Comparison of ENCODE assay signal across 20 cellular contexts in the genomic region with DNA sequence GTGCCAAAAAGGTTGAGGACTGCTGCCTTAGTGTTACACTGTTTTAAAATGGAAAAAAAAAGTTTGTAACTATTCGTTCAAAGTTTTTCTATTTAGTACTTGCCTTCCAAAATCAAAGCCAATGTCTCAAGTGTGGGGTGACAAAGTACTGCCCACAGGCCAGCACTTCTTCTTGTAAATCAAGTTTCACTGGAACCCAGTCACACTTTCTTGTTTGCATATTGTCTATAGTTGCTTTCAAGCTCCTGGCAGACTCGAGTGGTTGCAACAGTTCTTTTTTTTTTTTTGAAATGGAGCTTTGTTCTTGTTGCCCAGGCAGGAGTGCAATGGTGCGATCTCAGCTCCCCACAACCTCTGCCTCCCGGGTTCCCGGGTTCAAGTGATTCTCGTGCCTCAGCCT.
A peak's percentile ranks its signal among the peaks of the same experiment; 100 is the strongest.
DNase-seq lines count a peak whose midpoint lies in the region; ATAC-seq and TF ChIP-seq lines count a peak whose summit lies in the region.
"Had no signal": no experiment of that assay in that cellular context is flagged by ENCODE, and none has a peak within 500 bp of the region (broad histone marks: within the 10 kb centered on the region; RNA-seq: fewer than 3 reads in every experiment).

No MANE protein-coding gene starts in this region.

- H3K9me3 Mint-ChIP-seq in natural killer cell treated with Interleukin-12 subunit alpha and Interleukin-12 subunit beta and Interleukin-15 and Interleukin-18, amount 100 ng/mL, for 72 hours = no peaks in the 10 kb centered on the region
- no peaks in the 10 kb centered on the region for H3K9me3 Mint-ChIP-seq in natural killer cell
- H3K9me3 Mint-ChIP-seq in stimulated activated effector memory CD8-positive, alpha-beta T cell treated with anti-CD3 and anti-CD28 coated beads, Interleukin-12 subunit alpha, Interleukin-12 subunit beta, amount 100 ng/mL, for 72 hours = no peaks in the 10 kb centered on the region
- peaks cover 4% of the 10 kb centered on the region for H3K9me3 Mint-ChIP-seq in glutamatergic neuron (ENCODE audit: unreplicated experiment)
- H3K9me3 Mint-ChIP-seq: CD4-positive, CD25-positive, alpha-beta regulatory T cell; CD8-positive, alpha-beta T cell; HFFc6 had no signal

- H3K27me3 ChIP-seq in left lung = no peaks in the 10 kb centered on the region
- H3K27me3 ChIP-seq: BLaER1 had no signal

- H3K4me1 Mint-ChIP-seq in natural killer cell treated with Interleukin-12 subunit alpha and Interleukin-12 subunit beta and Interleukin-15 and Interleukin-18, amount 100 ng/mL, for 72 hours (ENCODE audit: low read depth in 2 of 2) = peaks cover 16 to 18% of the 10 kb centered on the region in 2 donors
- H3K4me1 Mint-ChIP-seq in natural killer cell (peaks cover 8 to 13% of the 10 kb centered on the region in 2 donors), glutamatergic neuron (ENCODE audit: low read depth, unreplicated experiment) (no peaks in the 10 kb centered on the region)
- H3K4me1 Mint-ChIP-seq in stimulated activated effector memory CD8-positive, alpha-beta T cell treated with anti-CD3 and anti-CD28 coated beads, Interleukin-12 subunit alpha, Interleukin-12 subunit beta, amount 100 ng/mL, for 72 hours = peaks cover 6% of the 10 kb centered on the region
- H3K4me1 Mint-ChIP-seq: B cell had no signal

- H3K4me1 ChIP-seq in left lung = peaks cover 0 to 3% of the 10 kb centered on the region in 2 donors
- H3K4me1 ChIP-seq: Caco-2, HAP-1 had no signal

- peak overlapping the region; percentile 16 to 80 for H3K27ac Mint-ChIP-seq in natural killer cell treated with Interleukin-12 subunit alpha and Interleukin-12 subunit beta and Interleukin-15 and Interleukin-18, amount 100 ng/mL, for 72 hours
- H3K27ac Mint-ChIP-seq in natural killer cell = no peak overlapping the region
- H3K27ac Mint-ChIP-seq in stimulated activated effector memory CD8-positive, alpha-beta T cell treated with anti-CD3 and anti-CD28 coated beads, Interleukin-12 subunit alpha, Interleukin-12 subunit beta, amount 100 ng/mL, for 72 hours = peak overlapping the region; percentile 20
- H3K27ac Mint-ChIP-seq in glutamatergic neuron (ENCODE audit: unreplicated experiment) = no peak overlapping the region
- H3K27ac Mint-ChIP-seq: B cell; CD4-positive, CD25-positive, alpha-beta regulatory T cell; CD8-positive, alpha-beta T cell; GM23338; HFFc6 had no signal

- H3K9me3 ChIP-seq in left lung = no peaks in the 10 kb centered on the region
- H3K9me3 ChIP-seq: BLaER1, Caco-2, HAP-1 had no signal

- H3K4me3 ChIP-seq in left lung = no peak overlapping the region
- H3K4me3 ChIP-seq: BLaER1, GM23338, HAP-1 had no signal

- intact Hi-C loops in natural killer cell (cut with micrococcal nuclease) = no loop called here
- intact Hi-C loops in left lung (cut with DNase I) = no loop called here

- TF ChIP-seq CTCF in natural killer cell (IDR thresholded peaks at IDR 0.05) (no peak), left lung (IDR thresholded peaks at IDR 0.05) (no peak), glutamatergic neuron (IDR thresholded peaks at IDR 0.05; ENCODE audit: partially characterized antibody, unreplicated experiment) (no peak)

- H3K27ac ChIP-seq in left lung = no peak overlapping the region
- H3K27ac ChIP-seq: 22Rv1, BLaER1, C4-2B had no signal

- H3K36me3 Mint-ChIP-seq in natural killer cell treated with Interleukin-12 subunit alpha and Interleukin-12 subunit beta and Interleukin-15 and Interleukin-18, amount 100 ng/mL, for 72 hours = peaks cover 20% of the 10 kb centered on the region
- H3K36me3 Mint-ChIP-seq in natural killer cell = peaks cover 14% of the 10 kb centered on the region
- H3K36me3 Mint-ChIP-seq in stimulated activated effector memory CD8-positive, alpha-beta T cell treated with anti-CD3 and anti-CD28 coated beads, Interleukin-12 subunit alpha, Interleukin-12 subunit beta, amount 100 ng/mL, for 72 hours = peaks cover 80% of the 10 kb centered on the region
- peaks cover 7% of the 10 kb centered on the region for H3K36me3 Mint-ChIP-seq in glutamatergic neuron (ENCODE audit: unreplicated experiment)

- peaks cover 0 to 74% of the 10 kb centered on the region in 2 donors for H3K36me3 ChIP-seq in left lung

- H3K27me3 Mint-ChIP-seq in natural killer cell treated with Interleukin-12 subunit alpha and Interleukin-12 subunit beta and Interleukin-15 and Interleukin-18, amount 100 ng/mL, for 72 hours = no peaks in the 10 kb centered on the region
- H3K27me3 Mint-ChIP-seq in natural killer cell (ENCODE audit: low read depth in 2 of 2) = no peaks in the 10 kb centered on the region
- peaks cover 2% of the 10 kb centered on the region for H3K27me3 Mint-ChIP-seq in glutamatergic neuron (ENCODE audit: unreplicated experiment)
- H3K27me3 Mint-ChIP-seq: B cell; CD4-positive, CD25-positive, alpha-beta regulatory T cell had no signal

- no peak overlapping the region for H3K4me3 Mint-ChIP-seq in natural killer cell treated with Interleukin-12 subunit alpha and Interleukin-12 subunit beta and Interleukin-15 and Interleukin-18, amount 100 ng/mL, for 72 hours
- no peak overlapping the region for H3K4me3 Mint-ChIP-seq in natural killer cell
- H3K4me3 Mint-ChIP-seq in stimulated activated effector memory CD8-positive, alpha-beta T cell treated with anti-CD3 and anti-CD28 coated beads, Interleukin-12 subunit alpha, Interleukin-12 subunit beta, amount 100 ng/mL, for 72 hours = no peak overlapping the region
- no peak overlapping the region for H3K4me3 Mint-ChIP-seq in glutamatergic neuron (ENCODE audit: unreplicated experiment)
- H3K4me3 Mint-ChIP-seq: B cell; CD4-positive, CD25-positive, alpha-beta regulatory T cell; CD8-positive, alpha-beta T cell; GM23338; HFFc6 had no signal

- no peak for ATAC-seq in natural killer cell treated with Interleukin-12 subunit alpha and Interleukin-12 subunit beta and Interleukin-15 and Interleukin-18, amount 100 ng/mL, for 72 hours
- ATAC-seq in natural killer cell = no peak
- peak; percentile 74 for ATAC-seq in esophagus mucosa
- peak; percentile 57 for ATAC-seq in left lung
- ATAC-seq in stimulated activated effector memory CD8-positive, alpha-beta T cell treated with anti-CD3 and anti-CD28 coated beads, Interleukin-12 subunit alpha, Interleukin-12 subunit beta, amount 100 ng/mL, for 72 hours = no peak
- ATAC-seq: CD8-positive, alpha-beta T cell; GM23338 had no signal

- DNase-seq in natural killer cell treated with Interleukin-12 subunit alpha and Interleukin-12 subunit beta and Interleukin-15 and Interleukin-18, amount 100 ng/mL, for 72 hours (ENCODE audit: low spot score) = no peak
- DNase-seq in natural killer cell = no peak
- DNase-seq in left lung = no peak
- DNase-seq in stimulated activated effector memory CD8-positive, alpha-beta T cell treated with anti-CD3 and anti-CD28 coated beads, Interleukin-12 subunit alpha, Interleukin-12 subunit beta, amount 100 ng/mL, for 72 hours (ENCODE audit: low spot score in 2 of 2) = no peak
- DNase-seq in stimulated activated naive CD4-positive, alpha-beta T cell (lab: John Stamatoyannopoulos, UW) = no peak
- DNase-seq in glutamatergic neuron = no peak
- no peak for DNase-seq in superior temporal gyrus (ENCODE audit: extremely low spot score)
- DNase-seq: Caco-2; CD4-positive, CD25-positive, alpha-beta regulatory T cell; CD8-positive, alpha-beta T cell; DMS153; DND-41; HFFc6 had no signal

Comparison
In these comparisons a context has a peak if more than half of its experiments do, and no peak if none do; other contexts are left out.
1. H3K27ac Mint-ChIP-seq: peak in natural killer cell treated with Interleukin-12 subunit alpha and Interleukin-12 subunit beta and Interleukin-15 and Interleukin-18, amount 100 ng/mL, for 72 hours (2 of 2) and stimulated activated effector memory CD8-positive, alpha-beta T cell treated with anti-CD3 and anti-CD28 coated beads, Interleukin-12 subunit alpha, Interleukin-12 subunit beta, amount 100 ng/mL, for 72 hours (single experiment); none in natural killer cell (0 of 2) and glutamatergic neuron (single experiment).
2. ATAC-seq: peak in esophagus mucosa (single experiment) and left lung (single experiment); none in natural killer cell treated with Interleukin-12 subunit alpha and Interleukin-12 subunit beta and Interleukin-15 and Interleukin-18, amount 100 ng/mL, for 72 hours (0 of 2), natural killer cell (0 of 3) and stimulated activated effector memory CD8-positive, alpha-beta T cell treated with anti-CD3 and anti-CD28 coated beads, Interleukin-12 subunit alpha, Interleukin-12 subunit beta, amount 100 ng/mL, for 72 hours (single experiment).